ENCODE assay signal across 1 cellular context in the genomic region with DNA sequence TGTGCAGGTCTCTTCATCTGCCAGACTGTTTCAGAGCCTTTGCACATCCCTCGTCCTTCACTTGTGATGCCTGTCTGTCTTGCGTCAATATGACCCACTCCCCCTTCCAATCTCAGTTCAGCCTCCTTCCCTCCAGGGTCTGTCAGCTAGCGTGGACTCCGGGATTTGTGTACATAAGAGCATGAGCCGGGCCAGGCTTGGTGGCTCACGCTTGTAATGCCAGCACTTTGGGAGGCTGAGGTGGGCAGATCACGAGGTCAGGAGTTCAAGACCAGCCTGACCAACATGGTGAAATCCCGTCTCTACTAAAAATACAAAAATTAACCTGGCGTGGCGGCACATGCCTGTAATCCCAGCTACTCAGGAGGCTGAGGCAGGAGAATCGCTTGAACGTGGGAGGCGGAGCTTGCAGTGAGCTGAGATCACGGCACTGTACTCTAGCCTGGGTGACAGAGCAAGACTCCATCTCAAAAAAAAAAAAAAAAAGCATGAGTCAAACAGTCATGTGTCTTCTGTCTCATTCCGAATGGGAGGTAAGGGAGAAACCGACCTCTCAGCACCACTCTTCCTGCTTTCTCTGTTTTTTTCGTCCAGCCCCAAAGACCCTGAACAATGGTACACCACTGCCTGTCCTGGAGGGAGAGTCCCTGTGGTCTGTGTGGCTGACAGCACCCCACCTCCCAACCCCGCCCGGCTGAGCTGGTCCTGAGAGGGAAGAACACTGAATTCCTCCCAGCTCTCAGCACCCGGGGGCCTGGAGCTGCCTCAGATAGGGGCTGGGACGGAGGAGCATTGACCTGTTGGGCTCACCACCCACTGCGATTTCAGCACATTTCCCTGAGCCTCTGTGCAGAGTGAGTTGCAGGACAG.
TF ChIP-seq lines count a peak whose summit lies in the region.

No MANE protein-coding gene starts in this region.

TF ChIP-seq in H1, 55 proteins besides CTCF, POLR2A, EP300 and RAD21:
- no peak for TF ChIP-seq FOSL1 (IDR thresholded peaks at IDR 0.05; ENCODE audit: insufficient read depth, low read depth, low read length)
- no peak for TF ChIP-seq CHD1 (IDR thresholded peaks at IDR 0.05; ENCODE audit: low read depth, low read length)
- no peak for TF ChIP-seq YY1 (IDR thresholded peaks at IDR 0.05; ENCODE audit: low read depth, low read length)
